In genomic region chr11:70064011-70064725, GRCh38 we compare ENCODE assay signal across 32 cellular contexts. TPM values are rescaled to one million over a fixed set of nuclear protein-coding genes. Genes with fewer than 3 reads are reported as not detected.
A peak's percentile ranks its signal among the peaks of the same experiment; 100 is the strongest.
DNase-seq lines count a peak whose midpoint lies in the region; ATAC-seq, FAIRE-seq and TF ChIP-seq lines count a peak whose summit lies in the region.
"Had no signal": no experiment of that assay in that cellular context is flagged by ENCODE, and none has a peak within 500 bp of the region (broad histone marks: within the 10 kb centered on the region; RNA-seq: fewer than 3 reads in every experiment).

No MANE protein-coding gene starts in this region.

- no peak overlapping the region for H3K56ac ChIP-seq in H1 (replicated peaks; ENCODE audit: insufficient read length, low read depth, low read length)

- H4K91ac ChIP-seq in H1 (replicated peaks; ENCODE audit: insufficient read length, low read length) = no peak overlapping the region

- 0 out of 2 replicates have a peak overlapping the region, but pooled peaks have one; percentile 32 for H2AK5ac ChIP-seq in H1 (ENCODE audit: low read depth, low read length)

- H2AFZ ChIP-seq in SK-N-SH (ENCODE audit: low read depth) (no peak overlapping the region), H1 (ENCODE audit: low read length) (no peak overlapping the region)
- H2AFZ ChIP-seq: GM23248, parathyroid adenoma had no signal

- H3K9me2 ChIP-seq in SK-N-SH = no peaks in the 10 kb centered on the region

- no peaks in the 10 kb centered on the region for H3F3A ChIP-seq in SK-N-SH (replicated peaks; ENCODE audit: insufficient read depth)

- H3K79me2 ChIP-seq in SK-N-SH (ENCODE audit: insufficient read depth) (no peaks in the 10 kb centered on the region), H1 (ENCODE audit: control insufficient read depth in 1 of 2, insufficient read depth in 2 of 2, low read length in 2 of 2) (no peaks in the 10 kb centered on the region)
- H3K79me2 ChIP-seq: parathyroid adenoma had no signal

- H3K4me2 ChIP-seq in SK-N-SH = no peak overlapping the region
- no peak overlapping the region for H3K4me2 ChIP-seq in H1 (ENCODE audit: insufficient read depth in 1 of 2, low read depth in 2 of 2, low read length in 2 of 2)

- H3K9ac ChIP-seq in SK-N-SH = no peak overlapping the region
- no peak overlapping the region for H3K9ac ChIP-seq in H1 (replicated peaks in 1 of 4; ENCODE audit: extremely low read depth in 1 of 4, low read depth in 3 of 4, low read length in 3 of 4)
- H3K9ac ChIP-seq: GM23248, parathyroid adenoma had no signal

- H3K18ac ChIP-seq in H1 (ENCODE audit: extremely low read depth, low read length) = no peak overlapping the region

- H3K4me3 ChIP-seq in SK-N-SH (ENCODE audit: low read depth in 2 of 2, low read length in 1 of 2) = no peak overlapping the region
- H3K4me3 ChIP-seq in H1 (ENCODE audit: extremely low read depth in 1 of 4, insufficient read depth in 2 of 4, low read depth in 3 of 4, low read length in 4 of 4) = no peak overlapping the region
- H3K4me3 ChIP-seq in lower leg skin (ENCODE audit: low read depth, poor library complexity, severe bottlenecking) = no peak overlapping the region
- H3K4me3 ChIP-seq in thyroid gland (replicated peaks in 1 of 3) = no peak overlapping the region
- H3K4me3 ChIP-seq: gastroesophageal sphincter, GM12878, GM23248, right lobe of liver, upper lobe of right lung had no signal

- 0 out of 2 replicates have a peak overlapping the region, but pooled peaks have one; percentile 17 for H2BK12ac ChIP-seq in H1 (ENCODE audit: low read depth, low read length)

- H3K36me3 ChIP-seq in SK-N-SH (replicated peaks in 1 of 2; ENCODE audit: control insufficient read depth in 1 of 2, insufficient read depth in 2 of 2, low read length in 1 of 2) (no peaks in the 10 kb centered on the region), H1 (ENCODE audit: control insufficient read depth in 2 of 4, insufficient read depth in 4 of 4, low read length in 3 of 4) (no peaks in the 10 kb centered on the region), thyroid gland (no peaks in the 10 kb centered on the region)
- H3K36me3 ChIP-seq: gastroesophageal sphincter, right lobe of liver, upper lobe of right lung had no signal

- in situ Hi-C loops in GM13977 (cut with MboI; ENCODE audit: low pct_unique_long_range_greater_than_20kb, low sequenced_read_pairs, unreplicated experiment) = no loop called here

- no peak overlapping the region for H3K4ac ChIP-seq in H1 (replicated peaks; ENCODE audit: insufficient read length, low read depth, low read length)

- H2BK20ac ChIP-seq in H1 (ENCODE audit: low read length) = no peak overlapping the region

- H3K27ac ChIP-seq in SK-N-SH (ENCODE audit: low read depth in 2 of 2, low read length in 1 of 2) = no peak overlapping the region
- H3K27ac ChIP-seq in H1 (ENCODE audit: low read depth, low read length) = no peak overlapping the region
- H3K27ac ChIP-seq in thyroid gland = peak overlapping the region in 2 of 3 donors; percentile 57 to 58
- H3K27ac ChIP-seq: 22Rv1, gastroesophageal sphincter, GM23248, parathyroid adenoma, right lobe of liver, upper lobe of right lung had no signal

- no peak overlapping the region for H3K23ac ChIP-seq in H1 (ENCODE audit: insufficient read length)

- no peak overlapping the region for H2BK15ac ChIP-seq in H1 (ENCODE audit: low read length)

- POLR2A ChIA-PET in SK-N-SH (lab: Yijun Ruan, JAX) = no interaction called here
- POLR2A ChIA-PET in H1 (lab: Charles Lee; ENCODE audit: partially characterized antibody) = no interaction called here

- FAIRE-seq in H1 (lab: Jason Lieb, UNC) = no peak
- FAIRE-seq: bronchial epithelial cell, D721Med, GM12878 had no signal

- intact Hi-C loops in lower leg skin (cut with DNase I; ENCODE audit: low total_unique reads) (no loop called here), thyroid gland (cut with DNase I) (no loop called here)

- no peaks in the 10 kb centered on the region for H3K9me3 ChIP-seq in SK-N-SH
- H3K9me3 ChIP-seq in H1 (ENCODE audit: insufficient read depth in 2 of 2, low read depth in 1 of 2, low read length in 1 of 2) = no peaks in the 10 kb centered on the region
- no peaks in the 10 kb centered on the region for H3K9me3 ChIP-seq in thyroid gland
- H3K9me3 ChIP-seq: gastroesophageal sphincter, right lobe of liver, upper lobe of right lung had no signal

- H2BK5ac ChIP-seq in H1 (ENCODE audit: low read depth, low read length) = no peak overlapping the region

- no peak overlapping the region for H2BK120ac ChIP-seq in H1 (replicated peaks; ENCODE audit: low read depth, low read length)

- no peaks in the 10 kb centered on the region for H3K79me1 ChIP-seq in H1 (ENCODE audit: low read depth, low read length)

- TF ChIP-seq CTCF in SK-N-SH (IDR thresholded peaks at IDR 0.05) (no peak), H1 (IDR thresholded peaks at IDR 0.05; ENCODE audit: control extremely low read depth in 1 of 3, insufficient read depth in 1 of 3, low read depth in 1 of 3, low read length in 3 of 3) (no peak), lower leg skin (IDR thresholded peaks at IDR 0.05) (no peak), thyroid gland (IDR thresholded peaks at IDR 0.05) (no peak), GM13977 (IDR thresholded peaks at IDR 0.05; ENCODE audit: extremely low read depth, insufficient read depth, missing control alignments) (no peak)

- H3K23me2 ChIP-seq in H1 (ENCODE audit: low read depth, low read length) = no peaks in the 10 kb centered on the region

- H3K27me3 ChIP-seq in SK-N-SH (ENCODE audit: insufficient read depth) (no peaks in the 10 kb centered on the region; the same call in 1 of the 2 replicates), H1 (replicated peaks in 1 of 4; ENCODE audit: control insufficient read depth in 3 of 4, extremely low read depth in 1 of 4, insufficient read depth in 3 of 4, low read length in 3 of 4) (peaks cover 0 to 4% (median 0%) of the 10 kb centered on the region in 4 experiments; a peak in 2 of 7 replicates), thyroid gland (no peaks in the 10 kb centered on the region)
- H3K27me3 ChIP-seq: right lobe of liver had no signal

- TF ChIP-seq EP300 in SK-N-SH (IDR thresholded peaks at IDR 0.05; ENCODE audit: borderline replicate concordance in 1 of 2, low read depth in 1 of 2, low read length in 1 of 2) (no peak), H1 (IDR thresholded peaks at IDR 0.05; ENCODE audit: borderline replicate concordance in 1 of 2, low read depth in 2 of 2, low read length in 2 of 2) (no peak)

- H4K5ac ChIP-seq in H1 (ENCODE audit: insufficient read length, low read depth, low read length) = no peak overlapping the region

- H3K14ac ChIP-seq in H1 (ENCODE audit: insufficient read length) = no peak overlapping the region

- DNase-seq in SK-N-SH (peak; percentile 52), H1 (ENCODE audit: low read depth in 1 of 2, low spot score in 2 of 2) (peak in 1 of 2 experiments; percentile 39), lower leg skin (ENCODE audit: low spot score in 2 of 2) (peak; percentile 3 to 73), thyroid gland (no peak), NCI-H2029 treated with DMSO at 0.1 percent for 48 hours (lab: John Stamatoyannopoulos, UW) (no peak), GM13977 (ENCODE audit: low spot score) (no peak)
- DNase-seq: activated CD4-positive, alpha-beta T cell treated with anti-CD3 and anti-CD28 coated beads, Interleukin-2, amount 50 U/mL, for 1 hour; CD4-positive, CD25-positive, alpha-beta regulatory T cell; GM23248; hypothalamus; left ventricle myocardium superior; NCI-H1092 treated with DMSO at 0.1 percent for 48 hours; NCI-H1930; NCI-H524 treated with DMSO at 0.1 percent for 48 hours; right lobe of liver; stimulated activated CD4-positive, alpha-beta T cell treated with anti-CD3 and anti-CD28 coated beads, Interleukin-12 subunit alpha, Interleukin-12 subunit beta, amount 100 ng/mL, for 4 hours; stimulated activated CD4-positive, alpha-beta T cell treated with anti-CD3 and anti-CD28 coated beads, Interleukin-4, amount 100 ng/mL, for 1 hour; upper lobe of right lung had no signal

- TF ChIP-seq RAD21 in SK-N-SH (IDR thresholded peaks at IDR 0.05; ENCODE audit: low read length) = no peak
- no peak for TF ChIP-seq RAD21 in H1 (IDR thresholded peaks at IDR 0.05 in 1 of 2, conservative IDR thresholded peaks at IDR 0.05 in 1 of 2; ENCODE audit: low read depth in 2 of 2, low read length in 2 of 2)

- CTCF ChIA-PET in SK-N-SH (lab: Yijun Ruan, JAX) = no interaction called here
- CTCF ChIA-PET in H1 (lab: Charles Lee; ENCODE audit: partially characterized antibody) = interaction anchor here (0.8 to 1.8 kb wide), 3 partner anchors 15 to 149 kb away, joined by 3 to 8 read pairs (median 3); no protein-coding TSS in a partner anchor

- H4K20me1 ChIP-seq in SK-N-SH (ENCODE audit: insufficient read depth) (no peaks in the 10 kb centered on the region), H1 (replicated peaks in 1 of 2; ENCODE audit: control insufficient read depth in 1 of 2, insufficient read depth in 2 of 2, low read length in 2 of 2) (no peaks in the 10 kb centered on the region)

- ATAC-seq in SK-N-SH treated with all-trans-retinoic acid at 6 μM for 48 hours (no peak), HG03135 (IDR thresholded peaks at IDR 0.05; ENCODE audit: unreplicated experiment) (no peak)
- ATAC-seq: activated naive CD4-positive, alpha-beta T cell treated with anti-CD3 and anti-CD28 coated beads, Interleukin-2, amount 50 U/mL, for 72 hours; gastroesophageal sphincter; GM12878; left ventricle myocardium superior; natural killer cell treated with Interleukin-12 subunit alpha and Interleukin-12 subunit beta and Interleukin-15 and Interleukin-18, amount 100 ng/mL, for 72 hours; Panc1; stimulated activated effector memory CD8-positive, alpha-beta T cell treated with anti-CD3 and anti-CD28 coated beads, Interleukin-12 subunit alpha, Interleukin-12 subunit beta, amount 100 ng/mL, for 72 hours; upper lobe of right lung; WTC11 had no signal

- 49% methylated on average over 9 of the region's 10 CpGs for WGBS in SK-N-SH (ENCODE audit: low lambda C conversion rate)
- WGBS in H1 (ENCODE audit: extremely low coverage in 1 of 2, insufficient coverage in 1 of 2, insufficient read length in 1 of 2, insufficient replicate concordance in 2 of 2, low coverage in 1 of 2, low lambda C conversion rate in 2 of 2, missing lambda C conversion rate in 1 of 2), 2 experiments = 92% methylated on average over 10 of the region's 10 CpGs; no CpG with 5 or more reads in 1 of the 2 experiments
- 67 to 70% methylated on average over 10 of the region's 10 CpGs for WGBS in lower leg skin, 2 donors
- 84 to 85% methylated on average over 10 of the region's 10 CpGs for WGBS in thyroid gland, 2 donors

- H3K4me1 ChIP-seq in SK-N-SH (ENCODE audit: control insufficient read depth in 1 of 2, insufficient read depth in 2 of 2, low read depth in 1 of 2, low read length in 1 of 2) = peaks cover 0 to 5% of the 10 kb centered on the region in 2 experiments; a peak in 1 of 4 replicates
- H3K4me1 ChIP-seq in H1 (replicated peaks in 1 of 4; ENCODE audit: control insufficient read depth in 3 of 4, insufficient read depth in 4 of 4, low read length in 3 of 4) = peaks cover 5 to 28% (median 7%) of the 10 kb centered on the region in 4 experiments
- H3K4me1 ChIP-seq in thyroid gland = peaks cover 27 to 54% of the 10 kb centered on the region in 2 donors
- H3K4me1 ChIP-seq: gastroesophageal sphincter had no signal

- TF ChIP-seq POLR2A in H1 (IDR thresholded peaks at IDR 0.05; ENCODE audit: control extremely low read depth in 1 of 2, low read depth in 2 of 2, low read length in 2 of 2) = no peak
- TF ChIP-seq POLR2A in lower leg skin (IDR thresholded peaks at IDR 0.05) = no peak
- TF ChIP-seq POLR2A in thyroid gland (IDR thresholded peaks at IDR 0.05) = no peak

- no peak overlapping the region for H4K8ac ChIP-seq in H1 (ENCODE audit: extremely low read depth, insufficient read depth, low read length)

RNA-seq across cellular contexts. Expression of gene ANO1, which starts 13.9 kb away (rescaled TPM):
- polyA plus RNA-seq in SK-N-SH (2012; rRNA removed) (not detected in 2 replicates), H1 (2011; rRNA removed) (3.6 and 4.7 TPM in 2 replicates)
- polyA plus RNA-seq in SK-N-SH (2012; cell fraction: cytosol; rRNA removed) = not detected in 2 replicates
- not detected in 2 replicates for polyA plus RNA-seq in SK-N-SH (2012; cell fraction: nucleus; rRNA removed)
- 4.3 and 5.0 TPM in 2 replicates for total RNA-seq in H1 (2021; fragmentation: NEBNext Ultra II Directional; extraction: Animal tissue kit (Norgen Biotek cat#: 25700))
- polyA plus RNA-seq in H1 (2011; cell fraction: cytosol; rRNA removed) = 2.7 TPM
- 8.2 TPM for polyA plus RNA-seq in H1 (2011; cell fraction: nucleus; rRNA removed)
- 3.5 to 8.6 TPM (median 6.9 TPM) in 4 replicates for polyA plus RNA-seq in H1 (2012, experiment 1 of 2)
- polyA plus RNA-seq in H1 (2012, experiment 2 of 2) = 1.3 TPM
- polyA plus RNA-seq in H1 (2013, experiment 1 of 2) = 4.9 TPM
- 4.3 TPM for polyA plus RNA-seq in H1 (2013, experiment 2 of 2)
- polyA minus RNA-seq in H1 (2011; rRNA and poly(A)+ RNA removed) = 3.2 and 6.5 TPM in 2 replicates
- 3.9 TPM for polyA minus RNA-seq in H1 (2011; cell fraction: cytosol; rRNA and poly(A)+ RNA removed)
- polyA minus RNA-seq in H1 (2011; cell fraction: nucleus; rRNA and poly(A)+ RNA removed) = 6.7 TPM
- total RNA-seq in lower leg skin (100 to 1,000 TPM in 1 of 4 donors, 10 to 100 TPM in 3; 55.1 to 106 (median 76.8) TPM), thyroid gland (10 to 100 TPM; 25.8 to 56.2 (median 35.3) TPM)
- total RNA-seq: CD4-positive, CD25-positive, alpha-beta regulatory T cell; natural killer cell treated with Interleukin-12 subunit alpha and Interleukin-12 subunit beta and Interleukin-15 and Interleukin-18, amount 100 ng/mL, for 72 hours had no signal
- polyA plus RNA-seq: CD4-positive, CD25-positive, alpha-beta regulatory T cell; GM23248; IgD-negative memory B cell had no signal

Comparison
In these comparisons a context has a peak if more than half of its experiments do, and no peak if none do; other contexts are left out.
1. DNase-seq: peak in SK-N-SH (single experiment) and lower leg skin (2 of 2); none in thyroid gland (0 of 2), NCI-H2029 treated with DMSO at 0.1 percent for 48 hours (single experiment) and GM13977 (single experiment).
2. H3K27ac ChIP-seq: peak in thyroid gland (2 of 3); none in SK-N-SH (0 of 2) and H1 (single experiment).